In the genomic region with DNA sequence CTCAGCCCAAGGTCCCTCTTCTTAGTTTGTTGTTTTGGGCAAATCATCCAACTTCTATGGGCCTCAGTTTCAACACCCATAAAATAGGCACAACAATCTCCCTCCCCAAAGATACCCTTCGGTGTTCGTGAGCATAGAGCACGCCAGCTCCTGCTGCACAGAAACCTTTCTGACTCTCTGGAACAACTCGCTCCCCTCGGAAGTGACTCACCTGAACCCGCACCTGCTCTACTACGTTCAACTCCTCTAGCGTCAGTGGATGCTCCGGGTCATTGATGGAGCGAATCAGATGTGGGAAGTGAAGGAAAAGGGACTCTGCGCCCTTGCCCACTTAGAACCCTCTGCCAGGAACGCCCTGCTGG, we compare ENCODE assay signal across 8 cellular contexts. TPM values are rescaled to one million over a fixed set of nuclear protein-coding genes. Genes with fewer than 3 reads are reported as not detected.
DNase-seq lines count a peak whose midpoint lies in the region; ATAC-seq, FAIRE-seq and TF ChIP-seq lines count a peak whose summit lies in the region.

No MANE protein-coding gene starts in this region.

- peak overlapping the region; percentile 81 for H3K27ac ChIP-seq in HepG2 (ENCODE audit: extremely low read length, insufficient read depth, low read length)

- POLR2A ChIA-PET in HepG2 (lab: Yijun Ruan, JAX) = interaction anchor here (0.7 to 2.4 kb wide), 7 partner anchors 8 to 134 kb away, joined by 3 to 20 read pairs (median 4); a partner anchor contains a TSS

- CTCF ChIA-PET in HepG2 (lab: Yijun Ruan, JAX; ENCODE audit: low intra/inter-chr PET ratio, low total read pairs) = no interaction called here

- BruUV-seq in HepG2 (replicated peaks; lab: Mats Ljungman, UMichigan) = no TSS peak

- H3K4me3 Mint-ChIP-seq in activated naive CD8-positive, alpha-beta T cell treated with anti-CD3 and anti-CD28 coated beads for 36 hours = peak overlapping the region; percentile 97

- H3K9me3 ChIP-seq in HepG2 (ENCODE audit: low read length) = no peaks in the 10 kb centered on the region

- peaks cover 65% of the 10 kb centered on the region for H3K4me1 ChIP-seq in HepG2 (ENCODE audit: insufficient read depth, low read length)

- FAIRE-seq in HepG2 (lab: Jason Lieb, UNC) = peak; percentile 59

- peaks cover 30% of the 10 kb centered on the region for H3K36me3 Mint-ChIP-seq in activated naive CD8-positive, alpha-beta T cell treated with anti-CD3 and anti-CD28 coated beads for 36 hours

- no peak for TF ChIP-seq EP300 in HepG2 (IDR thresholded peaks at IDR 0.05; ENCODE audit: low read depth in 2 of 2, low read length in 2 of 2)
- no peak for TF ChIP-seq EP300 in HepG2 (CRISPR knock-in tag; IDR thresholded peaks at IDR 0.05; ENCODE audit: borderline replicate concordance)

- TF ChIP-seq RAD21 in HepG2 (CRISPR knock-in tag; IDR thresholded peaks at IDR 0.05) = no peak

- H4K20me1 ChIP-seq in HepG2 (ENCODE audit: insufficient read depth, low read length) = no peaks in the 10 kb centered on the region; the same call in 1 of the 2 replicates

- peak overlapping the region; percentile 89 for H3K4me2 ChIP-seq in HepG2 (ENCODE audit: low read depth, low read length)

- DNase-seq in LHCN-M2 (ENCODE audit: low read depth) (peak; percentile 39), HepG2 (ENCODE audit: low spot score) (no peak), cortex of kidney (lab: John Stamatoyannopoulos, UW) (no peak), posterior cingulate gyrus (no peak), iPS-NIHi11 (ENCODE audit: low spot score) (no peak)
- DNase-seq in activated naive CD8-positive, alpha-beta T cell treated with anti-CD3 and anti-CD28 coated beads for 36 hours = no peak
- peak; percentile 29 to 45 (median 39) for DNase-seq in stimulated activated CD4-positive, alpha-beta T cell treated with anti-CD3 and anti-CD28 coated beads, TNF-alpha, amount 100 ng/mL, for 4 hours (ENCODE audit: low read depth in 3 of 3)

- H3K4me1 Mint-ChIP-seq in activated naive CD8-positive, alpha-beta T cell treated with anti-CD3 and anti-CD28 coated beads for 36 hours = peaks cover 38% of the 10 kb centered on the region

- H3K27me3 ChIP-seq in HepG2 (ENCODE audit: control insufficient read depth in 1 of 2, insufficient read depth in 2 of 2, low read length in 2 of 2) = no peaks in the 10 kb centered on the region; a peak in 1 of 5 replicates

- WGBS in HepG2 (ENCODE audit: low lambda C conversion rate) = 0% methylated on average over 12 of the region's 12 CpGs

- no peak overlapping the region for H2AFZ ChIP-seq in HepG2 (ENCODE audit: low read length)

- H3K9ac ChIP-seq in HepG2 (ENCODE audit: insufficient read depth, low read depth, low read length) = peak overlapping the region; percentile 90

- in situ Hi-C loops in HepG2 (cut with HindIII; ENCODE audit: extremely low pct_ligation_motif_present, low pct_unique_long_range_greater_than_20kb) = no loop called here

- peak; percentile 11 for ATAC-seq in GM19351 (IDR thresholded peaks at IDR 0.05; ENCODE audit: unreplicated experiment)
- ATAC-seq in HepG2 = no peak

- intact Hi-C loops in HepG2 (cut with micrococcal nuclease; ENCODE audit: unreplicated experiment) = loop anchor here (1.0 kb wide), 1 partner anchor 178 kb away; no protein-coding TSS in a partner anchor
- intact Hi-C loops in posterior cingulate gyrus (cut with DNase I) = loop anchor here (5.0 kb wide), 1 partner anchor 36 kb away; no protein-coding TSS in a partner anchor

- no peaks in the 10 kb centered on the region for H3K27me3 Mint-ChIP-seq in activated naive CD8-positive, alpha-beta T cell treated with anti-CD3 and anti-CD28 coated beads for 36 hours

- peaks cover 1 to 13% of the 10 kb centered on the region in 2 experiments; a peak in 4 of 5 replicates for H3K36me3 ChIP-seq in HepG2 (replicated peaks in 1 of 2; ENCODE audit: control insufficient read depth in 1 of 2, insufficient read depth in 2 of 2, low read length in 2 of 2)

- peaks cover 33% of the 10 kb centered on the region for H3K79me2 ChIP-seq in HepG2 (ENCODE audit: insufficient read depth, low read length)

- peak overlapping the region; percentile 81 to 89 (median 88) for H3K4me3 ChIP-seq in HepG2 (replicated peaks in 1 of 3; ENCODE audit: insufficient read depth in 1 of 3, low read depth in 2 of 3, low read length in 3 of 3)

- TF ChIP-seq CTCF in HepG2 (CRISPR knock-in tag; IDR thresholded peaks at IDR 0.05) = no peak

- H3K9me3 Mint-ChIP-seq in activated naive CD8-positive, alpha-beta T cell treated with anti-CD3 and anti-CD28 coated beads for 36 hours = no peaks in the 10 kb centered on the region

- peak overlapping the region; percentile 99 for H3K27ac Mint-ChIP-seq in activated naive CD8-positive, alpha-beta T cell treated with anti-CD3 and anti-CD28 coated beads for 36 hours

- TF ChIP-seq POLR2A in HepG2 (IDR thresholded peaks at IDR 0.05; ENCODE audit: insufficient read depth in 1 of 2, low read depth in 2 of 2, low read length in 2 of 2) = no peak

RNA-seq across cellular contexts. Expression of a gene that starts 0.4 kb away (rescaled TPM):
- total RNA-seq in LHCN-M2 (2014; rRNA removed) (147 and 148 TPM in 2 replicates), HepG2 (2016; rRNA removed; fragmentation: Illumina TruSeq; extraction: Trizol) (157 and 174 TPM in 2 replicates)
- polyA plus RNA-seq in LHCN-M2 (2012) = 252 TPM
- 100 to 1,000 TPM; 152 to 153 TPM for total RNA-seq in activated naive CD8-positive, alpha-beta T cell treated with anti-CD3 and anti-CD28 coated beads for 36 hours
- 112 and 125 TPM in 2 replicates for total RNA-seq in HepG2 (2016; cell fraction: cytosol; rRNA removed; fragmentation: Illumina TruSeq; extraction: Trizol; ENCODE audit: low read depth)
- total RNA-seq in HepG2 (2016; cell fraction: insoluble cytoplasmic fraction; rRNA removed; fragmentation: Illumina TruSeq; extraction: Trizol) = 157 and 172 TPM in 2 replicates
- 121 and 136 TPM in 2 replicates for total RNA-seq in HepG2 (2016; cell fraction: membrane; rRNA removed; fragmentation: Illumina TruSeq; extraction: Trizol)
- 52.6 and 58.0 TPM in 2 replicates for total RNA-seq in HepG2 (2016; cell fraction: nucleus; rRNA removed; fragmentation: Illumina TruSeq; extraction: Trizol)
- polyA plus RNA-seq in HepG2 (2011; rRNA removed) = 293 and 323 TPM in 2 replicates
- 297 and 385 TPM in 2 replicates for polyA plus RNA-seq in HepG2 (2011; cell fraction: cytosol; rRNA removed)
- 155 and 174 TPM in 2 replicates for polyA plus RNA-seq in HepG2 (2011; cell fraction: nucleus; rRNA removed)
- 123 and 148 TPM in 2 replicates for polyA plus RNA-seq in HepG2 (2012)
- 115 and 148 TPM in 2 replicates for polyA plus RNA-seq in HepG2 (2016; cell fraction: cytosol; fragmentation: Illumina TruSeq; extraction: Trizol; ENCODE audit: low read depth)
- 172 and 184 TPM in 2 replicates for polyA plus RNA-seq in HepG2 (2016; cell fraction: insoluble cytoplasmic fraction; fragmentation: Illumina TruSeq; extraction: Trizol; ENCODE audit: low read depth)
- 126 and 141 TPM in 2 replicates for polyA plus RNA-seq in HepG2 (2016; cell fraction: membrane; fragmentation: Illumina TruSeq; extraction: Trizol; ENCODE audit: low read depth)
- polyA plus RNA-seq in HepG2 (2016; cell fraction: nucleus; fragmentation: Illumina TruSeq; extraction: Trizol; ENCODE audit: insufficient read depth, low read depth) = 111 and 112 TPM in 2 replicates
- polyA minus RNA-seq in HepG2 (2011; rRNA and poly(A)+ RNA removed; ENCODE audit: low replicate concordance) = 172 and 255 TPM in 2 replicates
- 61.5 and 83.0 TPM in 2 replicates for polyA minus RNA-seq in HepG2 (2011; cell fraction: cytosol; rRNA and poly(A)+ RNA removed)
- polyA minus RNA-seq in HepG2 (2011; cell fraction: nucleus; rRNA and poly(A)+ RNA removed) = 19.1 and 27.6 TPM in 2 replicates

RNA-seq across cellular contexts. Expression of a gene that starts 1.6 kb away (rescaled TPM):
- total RNA-seq in LHCN-M2 (2014; rRNA removed) = 45.8 and 53.4 TPM in 2 replicates
- polyA plus RNA-seq in LHCN-M2 (2012) = 29.1 TPM
- 10 to 100 TPM; 23.3 to 24.9 TPM for total RNA-seq in activated naive CD8-positive, alpha-beta T cell treated with anti-CD3 and anti-CD28 coated beads for 36 hours
- total RNA-seq in HepG2 (2016; rRNA removed; fragmentation: Illumina TruSeq; extraction: Trizol) = 35.1 and 63.8 TPM in 2 replicates
- 12.7 and 15.0 TPM in 2 replicates for total RNA-seq in HepG2 (2016; cell fraction: cytosol; rRNA removed; fragmentation: Illumina TruSeq; extraction: Trizol; ENCODE audit: low read depth)
- total RNA-seq in HepG2 (2016; cell fraction: insoluble cytoplasmic fraction; rRNA removed; fragmentation: Illumina TruSeq; extraction: Trizol) = 29.8 and 64.2 TPM in 2 replicates
- 28.1 and 29.2 TPM in 2 replicates for total RNA-seq in HepG2 (2016; cell fraction: membrane; rRNA removed; fragmentation: Illumina TruSeq; extraction: Trizol)
- 66.6 and 67.9 TPM in 2 replicates for total RNA-seq in HepG2 (2016; cell fraction: nucleus; rRNA removed; fragmentation: Illumina TruSeq; extraction: Trizol)
- polyA plus RNA-seq in HepG2 (2011; rRNA removed) = 50.6 and 69.7 TPM in 2 replicates
- polyA plus RNA-seq in HepG2 (2011; cell fraction: cytosol; rRNA removed) = 53.6 and 111 TPM in 2 replicates
- polyA plus RNA-seq in HepG2 (2011; cell fraction: nucleus; rRNA removed) = 91.0 and 105 TPM in 2 replicates
- 35.0 and 38.8 TPM in 2 replicates for polyA plus RNA-seq in HepG2 (2012)
- polyA plus RNA-seq in HepG2 (2016; cell fraction: cytosol; fragmentation: Illumina TruSeq; extraction: Trizol; ENCODE audit: low read depth) = 8.2 and 8.4 TPM in 2 replicates
- polyA plus RNA-seq in HepG2 (2016; cell fraction: insoluble cytoplasmic fraction; fragmentation: Illumina TruSeq; extraction: Trizol; ENCODE audit: low read depth) = 34.3 and 41.4 TPM in 2 replicates
- 23.2 and 23.5 TPM in 2 replicates for polyA plus RNA-seq in HepG2 (2016; cell fraction: membrane; fragmentation: Illumina TruSeq; extraction: Trizol; ENCODE audit: low read depth)
- polyA plus RNA-seq in HepG2 (2016; cell fraction: nucleus; fragmentation: Illumina TruSeq; extraction: Trizol; ENCODE audit: insufficient read depth, low read depth) = 90.2 and 93.4 TPM in 2 replicates
- 57.1 and 105 TPM in 2 replicates for polyA minus RNA-seq in HepG2 (2011; rRNA and poly(A)+ RNA removed; ENCODE audit: low replicate concordance)
- 38.1 and 44.7 TPM in 2 replicates for polyA minus RNA-seq in HepG2 (2011; cell fraction: cytosol; rRNA and poly(A)+ RNA removed)
- 58.2 and 81.7 TPM in 2 replicates for polyA minus RNA-seq in HepG2 (2011; cell fraction: nucleus; rRNA and poly(A)+ RNA removed)

RNA-seq across cellular contexts. Expression of a gene that starts 8.4 kb away (rescaled TPM):
- 1.1 and 1.7 TPM in 2 replicates for total RNA-seq in LHCN-M2 (2014; rRNA removed)
- polyA plus RNA-seq in LHCN-M2 (2012) = 1.1 TPM
- under 1 TPM; 0.20 to 0.33 TPM for total RNA-seq in activated naive CD8-positive, alpha-beta T cell treated with anti-CD3 and anti-CD28 coated beads for 36 hours
- 0.80 and 1.0 TPM in 2 replicates for total RNA-seq in HepG2 (2016; rRNA removed; fragmentation: Illumina TruSeq; extraction: Trizol)
- total RNA-seq in HepG2 (2016; cell fraction: cytosol; rRNA removed; fragmentation: Illumina TruSeq; extraction: Trizol; ENCODE audit: low read depth) = not detected in 2 replicates
- total RNA-seq in HepG2 (2016; cell fraction: insoluble cytoplasmic fraction; rRNA removed; fragmentation: Illumina TruSeq; extraction: Trizol) = 0.49 and 1.3 TPM in 2 replicates
- total RNA-seq in HepG2 (2016; cell fraction: membrane; rRNA removed; fragmentation: Illumina TruSeq; extraction: Trizol) = 0.21 and 0.34 TPM in 2 replicates
- total RNA-seq in HepG2 (2016; cell fraction: nucleus; rRNA removed; fragmentation: Illumina TruSeq; extraction: Trizol) = 0.68 and 0.75 TPM in 2 replicates
- 1.1 TPM in 2 replicates for polyA plus RNA-seq in HepG2 (2011; rRNA removed)
- polyA plus RNA-seq in HepG2 (2011; cell fraction: cytosol; rRNA removed) = 0.95 and 1.5 TPM in 2 replicates
- polyA plus RNA-seq in HepG2 (2011; cell fraction: nucleus; rRNA removed) = 2.5 and 3.2 TPM in 2 replicates
- polyA plus RNA-seq in HepG2 (2012) = 0.30 and 0.93 TPM in 2 replicates
- polyA plus RNA-seq in HepG2 (2016; cell fraction: cytosol; fragmentation: Illumina TruSeq; extraction: Trizol; ENCODE audit: low read depth) = 0.19 and 0.25 TPM in 2 replicates
- 0.72 and 1.1 TPM in 2 replicates for polyA plus RNA-seq in HepG2 (2016; cell fraction: insoluble cytoplasmic fraction; fragmentation: Illumina TruSeq; extraction: Trizol; ENCODE audit: low read depth)
- 0.26 and 0.29 TPM in 2 replicates for polyA plus RNA-seq in HepG2 (2016; cell fraction: membrane; fragmentation: Illumina TruSeq; extraction: Trizol; ENCODE audit: low read depth)
- polyA plus RNA-seq in HepG2 (2016; cell fraction: nucleus; fragmentation: Illumina TruSeq; extraction: Trizol; ENCODE audit: insufficient read depth, low read depth) = 1.2 and 1.5 TPM in 2 replicates
- 0.16 and 1.7 TPM in 2 replicates for polyA minus RNA-seq in HepG2 (2011; rRNA and poly(A)+ RNA removed; ENCODE audit: low replicate concordance)
- polyA minus RNA-seq in HepG2 (2011; cell fraction: cytosol; rRNA and poly(A)+ RNA removed) = 1.1 TPM in 1 of 2 replicates, not detected in the other
- 0.37 and 0.90 TPM in 2 replicates for polyA minus RNA-seq in HepG2 (2011; cell fraction: nucleus; rRNA and poly(A)+ RNA removed)

RNA-seq across cellular contexts. Expression of a gene that starts 15.1 kb away (rescaled TPM):
- total RNA-seq in LHCN-M2 (2014; rRNA removed) (not detected in 2 replicates), HepG2 (2016; rRNA removed; fragmentation: Illumina TruSeq; extraction: Trizol) (3.2 and 3.9 TPM in 2 replicates)
- not detected for polyA plus RNA-seq in LHCN-M2 (2012)
- total RNA-seq in activated naive CD8-positive, alpha-beta T cell treated with anti-CD3 and anti-CD28 coated beads for 36 hours = not detected
- total RNA-seq in HepG2 (2016; cell fraction: cytosol; rRNA removed; fragmentation: Illumina TruSeq; extraction: Trizol; ENCODE audit: low read depth) = 0.30 and 0.53 TPM in 2 replicates
- 1.7 and 4.2 TPM in 2 replicates for total RNA-seq in HepG2 (2016; cell fraction: insoluble cytoplasmic fraction; rRNA removed; fragmentation: Illumina TruSeq; extraction: Trizol)
- total RNA-seq in HepG2 (2016; cell fraction: membrane; rRNA removed; fragmentation: Illumina TruSeq; extraction: Trizol) = 0.96 and 1.3 TPM in 2 replicates
- total RNA-seq in HepG2 (2016; cell fraction: nucleus; rRNA removed; fragmentation: Illumina TruSeq; extraction: Trizol) = 3.7 and 4.8 TPM in 2 replicates
- 2.7 and 5.3 TPM in 2 replicates for polyA plus RNA-seq in HepG2 (2011; rRNA removed)
- polyA plus RNA-seq in HepG2 (2011; cell fraction: cytosol; rRNA removed) = 2.4 and 2.7 TPM in 2 replicates
- polyA plus RNA-seq in HepG2 (2011; cell fraction: nucleus; rRNA removed) = 16.0 and 18.1 TPM in 2 replicates
- polyA plus RNA-seq in HepG2 (2012) = 4.3 and 7.8 TPM in 2 replicates
- polyA plus RNA-seq in HepG2 (2016; cell fraction: cytosol; fragmentation: Illumina TruSeq; extraction: Trizol; ENCODE audit: low read depth) = 0.38 and 0.63 TPM in 2 replicates
- 1.7 and 2.0 TPM in 2 replicates for polyA plus RNA-seq in HepG2 (2016; cell fraction: insoluble cytoplasmic fraction; fragmentation: Illumina TruSeq; extraction: Trizol; ENCODE audit: low read depth)
- polyA plus RNA-seq in HepG2 (2016; cell fraction: membrane; fragmentation: Illumina TruSeq; extraction: Trizol; ENCODE audit: low read depth) = 1.2 TPM in 2 replicates
- polyA plus RNA-seq in HepG2 (2016; cell fraction: nucleus; fragmentation: Illumina TruSeq; extraction: Trizol; ENCODE audit: insufficient read depth, low read depth) = 7.5 and 8.9 TPM in 2 replicates
- 0.23 and 7.1 TPM in 2 replicates for polyA minus RNA-seq in HepG2 (2011; rRNA and poly(A)+ RNA removed; ENCODE audit: low replicate concordance)
- 1.1 and 2.2 TPM in 2 replicates for polyA minus RNA-seq in HepG2 (2011; cell fraction: cytosol; rRNA and poly(A)+ RNA removed)
- polyA minus RNA-seq in HepG2 (2011; cell fraction: nucleus; rRNA and poly(A)+ RNA removed) = 2.7 and 3.3 TPM in 2 replicates

RNA-seq across cellular contexts. Expression of a gene that starts 27.3 kb away (rescaled TPM):
- total RNA-seq in LHCN-M2 (2014; rRNA removed) (0.75 and 0.96 TPM in 2 replicates), HepG2 (2016; rRNA removed; fragmentation: Illumina TruSeq; extraction: Trizol) (2.3 and 6.6 TPM in 2 replicates)
- 0.05 TPM for polyA plus RNA-seq in LHCN-M2 (2012)
- total RNA-seq in activated naive CD8-positive, alpha-beta T cell treated with anti-CD3 and anti-CD28 coated beads for 36 hours = under 1 TPM; 0.43 to 0.80 TPM
- 1.0 and 1.6 TPM in 2 replicates for total RNA-seq in HepG2 (2016; cell fraction: cytosol; rRNA removed; fragmentation: Illumina TruSeq; extraction: Trizol; ENCODE audit: low read depth)
- 2.2 and 6.6 TPM in 2 replicates for total RNA-seq in HepG2 (2016; cell fraction: insoluble cytoplasmic fraction; rRNA removed; fragmentation: Illumina TruSeq; extraction: Trizol)
- 1.1 and 1.5 TPM in 2 replicates for total RNA-seq in HepG2 (2016; cell fraction: membrane; rRNA removed; fragmentation: Illumina TruSeq; extraction: Trizol)
- total RNA-seq in HepG2 (2016; cell fraction: nucleus; rRNA removed; fragmentation: Illumina TruSeq; extraction: Trizol) = 7.5 and 8.8 TPM in 2 replicates
- 17.4 and 18.1 TPM in 2 replicates for polyA plus RNA-seq in HepG2 (2011; rRNA removed)
- 6.7 and 8.6 TPM in 2 replicates for polyA plus RNA-seq in HepG2 (2011; cell fraction: cytosol; rRNA removed)
- 92.0 and 127 TPM in 2 replicates for polyA plus RNA-seq in HepG2 (2011; cell fraction: nucleus; rRNA removed)
- polyA plus RNA-seq in HepG2 (2012) = 8.9 and 16.9 TPM in 2 replicates
- 0.78 and 0.88 TPM in 2 replicates for polyA plus RNA-seq in HepG2 (2016; cell fraction: cytosol; fragmentation: Illumina TruSeq; extraction: Trizol; ENCODE audit: low read depth)
- 1.7 and 1.9 TPM in 2 replicates for polyA plus RNA-seq in HepG2 (2016; cell fraction: insoluble cytoplasmic fraction; fragmentation: Illumina TruSeq; extraction: Trizol; ENCODE audit: low read depth)
- 1.1 and 1.7 TPM in 2 replicates for polyA plus RNA-seq in HepG2 (2016; cell fraction: membrane; fragmentation: Illumina TruSeq; extraction: Trizol; ENCODE audit: low read depth)
- polyA plus RNA-seq in HepG2 (2016; cell fraction: nucleus; fragmentation: Illumina TruSeq; extraction: Trizol; ENCODE audit: insufficient read depth, low read depth) = 17.9 and 18.5 TPM in 2 replicates
- polyA minus RNA-seq in HepG2 (2011; rRNA and poly(A)+ RNA removed; ENCODE audit: low replicate concordance) = 11.2 and 24.1 TPM in 2 replicates
- 3.3 and 3.6 TPM in 2 replicates for polyA minus RNA-seq in HepG2 (2011; cell fraction: cytosol; rRNA and poly(A)+ RNA removed)
- 30.0 and 30.8 TPM in 2 replicates for polyA minus RNA-seq in HepG2 (2011; cell fraction: nucleus; rRNA and poly(A)+ RNA removed)

Comparison
In these comparisons a context has a peak if more than half of its experiments do, and no peak if none do; other contexts are left out.
1. DNase-seq: peak in LHCN-M2 (single experiment) and stimulated activated CD4-positive, alpha-beta T cell treated with anti-CD3 and anti-CD28 coated beads, TNF-alpha, amount 100 ng/mL, for 4 hours (3 of 3); none in activated naive CD8-positive, alpha-beta T cell treated with anti-CD3 and anti-CD28 coated beads for 36 hours (single experiment), HepG2 (single experiment), cortex of kidney (single experiment), posterior cingulate gyrus (0 of 10) and iPS-NIHi11 (single experiment).